8 cellular contexts compared by ENCODE assay signal in the genomic region with DNA sequence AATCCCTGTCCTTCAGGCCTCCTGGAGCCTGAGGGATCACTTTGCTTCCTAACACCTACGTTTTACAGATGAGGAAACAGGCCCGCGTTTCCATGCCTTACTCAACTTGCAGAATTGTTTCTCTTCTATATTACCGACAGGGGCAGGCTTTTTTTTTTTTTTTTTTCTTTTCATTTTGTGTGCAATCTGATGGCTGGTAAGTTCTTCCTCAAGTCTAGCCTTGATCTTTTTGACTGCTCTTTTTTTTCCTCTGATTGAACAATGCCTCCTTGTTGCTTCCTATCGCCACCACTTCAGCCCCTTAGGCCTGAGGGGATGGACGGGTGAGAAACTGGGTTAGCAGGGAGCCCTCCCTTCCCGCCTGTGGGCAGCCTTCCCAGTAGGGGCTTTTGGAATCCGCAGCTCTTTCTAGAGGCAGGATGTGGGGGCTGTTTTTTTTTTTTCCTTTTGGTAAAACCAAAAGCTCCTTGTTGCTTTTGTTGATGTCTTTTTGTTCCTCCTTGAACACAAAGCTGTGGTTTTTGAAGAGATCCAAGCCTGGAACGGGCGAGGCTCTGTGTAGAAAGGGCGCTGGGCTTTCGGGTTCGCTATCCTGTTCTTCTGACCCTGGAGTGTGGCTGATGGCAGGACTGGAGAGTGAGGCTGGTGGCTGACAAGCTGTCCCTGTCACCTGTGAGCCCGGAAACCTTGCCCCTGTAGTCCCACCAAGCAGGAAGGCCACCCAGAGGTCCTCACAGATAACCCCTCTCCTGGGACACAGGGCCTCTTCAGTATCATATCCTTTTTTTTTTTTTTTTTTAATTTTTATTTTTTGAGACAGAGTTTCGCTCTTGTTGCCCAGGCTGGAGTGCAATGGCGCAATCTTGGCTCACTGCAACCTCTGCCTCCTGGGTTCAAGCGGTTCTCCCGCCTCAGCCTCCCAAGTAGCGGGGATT. TPM values are rescaled to one million over a fixed set of nuclear protein-coding genes. Genes with fewer than 3 reads are reported as not detected.
A peak's percentile ranks its signal among the peaks of the same experiment; 100 is the strongest.
DNase-seq lines count a peak whose midpoint lies in the region; ATAC-seq and TF ChIP-seq lines count a peak whose summit lies in the region.

No MANE protein-coding gene starts in this region.

- H3K4me2 ChIP-seq in smooth muscle cell, result peak overlapping the region; percentile 66

- peaks cover 82% of the 10 kb centered on the region for H3K79me2 ChIP-seq in smooth muscle cell (ENCODE audit: low read depth)

- peaks cover 90% of the 10 kb centered on the region for H3K4me1 Mint-ChIP-seq in activated naive CD8-positive, alpha-beta T cell treated with anti-CD3 and anti-CD28 coated beads for 36 hours

- H3K4me3 Mint-ChIP-seq in activated naive CD8-positive, alpha-beta T cell treated with anti-CD3 and anti-CD28 coated beads for 36 hours, result peak overlapping the region; percentile 71

- WGBS in smooth muscle cell (ENCODE audit: low lambda C conversion rate), result 62% methylated on average over 19 of the region's 19 CpGs
- 47 to 49% (median 47%) methylated on average over 19 of the region's 19 CpGs for WGBS in ovary, 3 donors

- H3F3A ChIP-seq in smooth muscle cell (ENCODE audit: low read depth), result peaks cover 58% of the 10 kb centered on the region

- no peak for ATAC-seq in GM18867 (IDR thresholded peaks at IDR 0.05; ENCODE audit: unreplicated experiment)

- H3K4me1 ChIP-seq in HUES6 (ENCODE audit: control insufficient read depth, insufficient read depth, low read length) (peaks cover 65% of the 10 kb centered on the region), left ventricle myocardium inferior (peaks cover 95% of the 10 kb centered on the region), smooth muscle cell (ENCODE audit: low read depth) (peaks cover 65% of the 10 kb centered on the region), ovary (ENCODE audit: insufficient read depth) (peaks cover 32% of the 10 kb centered on the region)

- intact Hi-C loops in left ventricle myocardium inferior (cut with micrococcal nuclease) (no loop called here), ovary (cut with DNase I) (no loop called here)

- no peak for TF ChIP-seq POLR2A in ovary (IDR thresholded peaks at IDR 0.05)

- H4K20me1 ChIP-seq in smooth muscle cell (ENCODE audit: low read depth), result peaks cover 100% of the 10 kb centered on the region

- TF ChIP-seq EP300 in ovary (IDR thresholded peaks at IDR 0.05), result no peak

- TF ChIP-seq CTCF in left ventricle myocardium inferior (IDR thresholded peaks at IDR 0.05; ENCODE audit: borderline replicate concordance) (peak; percentile 12), smooth muscle cell (IDR thresholded peaks at IDR 0.05; ENCODE audit: borderline replicate concordance, insufficient read depth, poor library complexity, severe bottlenecking) (no peak), ovary (IDR thresholded peaks at IDR 0.05) (no peak)

- H3K36me3 ChIP-seq in HUES6 (ENCODE audit: control insufficient read depth, insufficient read depth, low read length) (peaks cover 28% of the 10 kb centered on the region), left ventricle myocardium inferior (peaks cover 22% of the 10 kb centered on the region), smooth muscle cell (ENCODE audit: low read depth) (no peaks in the 10 kb centered on the region), ovary (no peaks in the 10 kb centered on the region)

- no peak for DNase-seq in activated naive CD8-positive, alpha-beta T cell treated with anti-CD3 and anti-CD28 coated beads for 36 hours
- DNase-seq in left ventricle myocardium inferior (no peak), smooth muscle cell (lab: John Stamatoyannopoulos, UW; ENCODE audit: unreplicated experiment) (no peak), ovary (no peak)
- DNase-seq in effector CD8-positive, alpha-beta T cell (lab: John Stamatoyannopoulos, UW), result no peak
- DNase-seq in activated effector memory CD4-positive, alpha-beta T cell treated with Interleukin-2 at 50 U/mL for 16 hours, result no peak

- H3K9me3 ChIP-seq in HUES6 (ENCODE audit: control insufficient read depth, insufficient read depth, low read depth, low read length), result no peaks in the 10 kb centered on the region
- no peaks in the 10 kb centered on the region for H3K9me3 ChIP-seq in left ventricle myocardium inferior (replicated peaks)
- no peaks in the 10 kb centered on the region for H3K9me3 ChIP-seq in smooth muscle cell (replicated peaks; ENCODE audit: low read depth)
- H3K9me3 ChIP-seq in ovary, result no peaks in the 10 kb centered on the region

- H3K9me3 Mint-ChIP-seq in activated naive CD8-positive, alpha-beta T cell treated with anti-CD3 and anti-CD28 coated beads for 36 hours, result no peaks in the 10 kb centered on the region

- no peaks in the 10 kb centered on the region for H3K27me3 Mint-ChIP-seq in activated naive CD8-positive, alpha-beta T cell treated with anti-CD3 and anti-CD28 coated beads for 36 hours

- H3K9ac ChIP-seq in HUES6 (ENCODE audit: low read length), result no peak overlapping the region
- no peak overlapping the region for H3K9ac ChIP-seq in smooth muscle cell (ENCODE audit: low read depth)

- H3K27ac ChIP-seq in HUES6 (ENCODE audit: low read depth, low read length), result peak overlapping the region; percentile 71; the same call in 1 of the 2 replicates
- peak overlapping the region; percentile 79 for H3K27ac ChIP-seq in left ventricle myocardium inferior (replicated peaks)
- H3K27ac ChIP-seq in smooth muscle cell (ENCODE audit: low read depth), result no peak overlapping the region
- H3K27ac ChIP-seq in ovary, result no peak overlapping the region

- H3K27me3 ChIP-seq in HUES6 (ENCODE audit: control insufficient read depth, insufficient read depth, low read length) (no peaks in the 10 kb centered on the region), left ventricle myocardium inferior (ENCODE audit: low read depth) (no peaks in the 10 kb centered on the region), smooth muscle cell (ENCODE audit: low read depth) (no peaks in the 10 kb centered on the region), ovary (no peaks in the 10 kb centered on the region)

- H3K27ac Mint-ChIP-seq in activated naive CD8-positive, alpha-beta T cell treated with anti-CD3 and anti-CD28 coated beads for 36 hours, result peak overlapping the region; percentile 96

- peaks cover 56% of the 10 kb centered on the region for H3K36me3 Mint-ChIP-seq in activated naive CD8-positive, alpha-beta T cell treated with anti-CD3 and anti-CD28 coated beads for 36 hours

- no peak overlapping the region for H2AFZ ChIP-seq in smooth muscle cell (ENCODE audit: low read depth)

- H3K4me3 ChIP-seq in HUES6 (ENCODE audit: low read depth, low read length) (no peak overlapping the region), left ventricle myocardium inferior (peak overlapping the region; percentile 18), smooth muscle cell (no peak overlapping the region), ovary (no peak overlapping the region)

RNA-seq across cellular contexts. Expression of a gene that starts 14.0 kb away (rescaled TPM):
- total RNA-seq in activated naive CD8-positive, alpha-beta T cell treated with anti-CD3 and anti-CD28 coated beads for 36 hours, result 100 to 1,000 TPM; 131 TPM
- total RNA-seq in left ventricle myocardium inferior (29.4 TPM), smooth muscle cell (108 and 133 TPM in 2 replicates), ovary (100 to 1,000 TPM in 2 of 7 donors, 10 to 100 TPM in 5; 40.9 to 125 (median 95.0) TPM)
- polyA plus RNA-seq in smooth muscle cell (120 and 130 TPM in 2 replicates), ovary (100 to 1,000 TPM in 1 of 2 donors, 10 to 100 TPM in 1; 57.2 to 138 TPM)

RNA-seq across cellular contexts. Expression of a gene that starts 30.3 kb away (rescaled TPM):
- total RNA-seq in activated naive CD8-positive, alpha-beta T cell treated with anti-CD3 and anti-CD28 coated beads for 36 hours, result 1,000 to 10,000 TPM; 1,956 to 1,966 TPM
- total RNA-seq in left ventricle myocardium inferior, result 760 TPM
- total RNA-seq in smooth muscle cell, result 1,675 and 1,715 TPM in 2 replicates
- polyA plus RNA-seq in smooth muscle cell, result 435 and 499 TPM in 2 replicates
- 1,000 to 10,000 TPM; 2,982 to 5,219 (median 3,257) TPM for total RNA-seq in ovary
- polyA plus RNA-seq in ovary, result 1,000 to 10,000 TPM; 4,771 to 7,100 TPM

RNA-seq across cellular contexts. Expression of a gene that starts 58.7 kb away (rescaled TPM):
- total RNA-seq in activated naive CD8-positive, alpha-beta T cell treated with anti-CD3 and anti-CD28 coated beads for 36 hours, result 10 to 100 TPM; 22.3 to 25.6 TPM
- total RNA-seq in left ventricle myocardium inferior, result 8.7 TPM
- total RNA-seq in smooth muscle cell, result 9.2 and 26.0 TPM in 2 replicates
- polyA plus RNA-seq in smooth muscle cell, result 11.0 and 17.2 TPM in 2 replicates
- total RNA-seq in ovary, result 10 to 100 TPM; 16.4 to 21.6 (median 18.6) TPM
- 10 to 100 TPM; 16.9 to 25.2 TPM for polyA plus RNA-seq in ovary

Comparison
In these comparisons a context has a peak if more than half of its experiments do, and no peak if none do; other contexts are left out.
1. H3K27ac ChIP-seq: peak in HUES6 (single experiment) and left ventricle myocardium inferior (single experiment); none in smooth muscle cell (single experiment) and ovary (0 of 2).